Comparison of ENCODE assay signal across 14 cellular contexts in genomic region chr12:114265036-114265435, GRCh38.
DNase-seq lines count a peak whose midpoint lies in the region; ATAC-seq and TF ChIP-seq lines count a peak whose summit lies in the region.
"Had no signal": no experiment of that assay in that cellular context is flagged by ENCODE, and none has a peak within 500 bp of the region (broad histone marks: within the 10 kb centered on the region; RNA-seq: fewer than 3 reads in every experiment).

No MANE protein-coding gene starts in this region.

- H3K27me3 ChIP-seq in right atrium auricular region, result no peaks in the 10 kb centered on the region

- H3K4me1 ChIP-seq in right atrium auricular region, result no peaks in the 10 kb centered on the region
- H3K4me1 ChIP-seq: HAP-1 had no signal

- intact Hi-C loops in Right ventricle myocardium superior (cut with DNase I), result no loop called here
- intact Hi-C loops in left cardiac atrium (cut with DNase I), result no loop called here

- TF ChIP-seq POLR2A in erythroblast (IDR thresholded peaks at IDR 0.05; ENCODE audit: low read length), result no peak

- no peaks in the 10 kb centered on the region for H3K36me3 ChIP-seq in right atrium auricular region
- H3K36me3 ChIP-seq: HAP-1 had no signal

- DNase-seq in Right ventricle myocardium superior, result no peak
- no peak for DNase-seq in right atrium auricular region (ENCODE audit: low spot score)
- peak; percentile 10 for DNase-seq in astrocyte of the hippocampus (ENCODE audit: low read depth, low spot score)
- DNase-seq in left cardiac atrium, result no peak
- no peak for DNase-seq in erythroblast (lab: John Stamatoyannopoulos, UW)
- no peak for DNase-seq in putamen (ENCODE audit: low spot score)
- DNase-seq: ACHN; C1 segment of cervical spinal cord; Calu3; CD4-positive, alpha-beta T cell; DMS 273 treated with DMSO at 0.1 percent for 48 hours; GOT3 had no signal

- H3K4me3 ChIP-seq in right atrium auricular region, result no peak overlapping the region
- H3K4me3 ChIP-seq: HAP-1 had no signal

- no peak for TF ChIP-seq CTCF in right atrium auricular region (IDR thresholded peaks at IDR 0.05)

- H3K27ac ChIP-seq in right atrium auricular region, result no peak overlapping the region

- ATAC-seq in Right ventricle myocardium superior (ENCODE audit: poor library complexity), result peak; percentile 88
- ATAC-seq in left cardiac atrium, result peak; percentile 61 to 87
- ATAC-seq in HG03565 (IDR thresholded peaks at IDR 0.05; ENCODE audit: unreplicated experiment), result no peak

- no peaks in the 10 kb centered on the region for H3K9me3 ChIP-seq in right atrium auricular region
- H3K9me3 ChIP-seq: HAP-1 had no signal
